Comparison of ENCODE assay signal across 1 cellular context in the genomic region with DNA sequence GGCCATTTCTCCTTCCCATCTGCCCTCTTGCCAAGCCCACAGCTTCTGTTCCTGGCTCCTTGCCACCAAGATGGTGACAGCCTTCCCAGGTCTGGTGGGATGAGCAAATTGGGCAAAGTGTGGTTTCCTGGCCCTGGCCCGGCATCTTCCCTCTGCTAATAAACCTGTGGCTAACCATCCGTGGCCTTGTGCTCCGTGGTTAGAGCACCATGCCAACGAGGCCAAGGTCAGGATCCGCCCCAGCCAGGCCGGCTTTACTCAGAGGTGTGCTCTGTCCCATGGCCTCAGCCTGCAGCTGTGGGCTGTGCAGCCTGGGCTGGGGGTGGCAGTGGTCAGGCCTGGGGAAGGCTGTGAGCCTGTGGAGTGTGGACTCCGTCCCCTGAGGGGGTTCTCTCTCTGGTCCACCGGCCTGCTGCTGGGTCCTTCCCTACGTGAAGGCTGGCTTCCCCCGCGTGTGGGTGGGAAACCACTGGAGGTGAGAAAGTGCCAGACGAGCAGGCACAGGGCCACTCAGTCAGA.
TF ChIP-seq lines count a peak whose summit lies in the region.

No MANE protein-coding gene starts in this region.

TF ChIP-seq in HepG2, 621 proteins besides CTCF, POLR2A, EP300 and RAD21 (continued from another document and continues in another):
- no peak for TF ChIP-seq ZFP36L2 (CRISPR knock-in tag; IDR thresholded peaks at IDR 0.05)
- peak; percentile 24; the same call in 1 of the 2 replicates for TF ChIP-seq NR2F2 (IDR thresholded peaks at IDR 0.05; ENCODE audit: borderline replicate concordance, low read depth)
- TF ChIP-seq RNF2 (conservative IDR thresholded peaks at IDR 0.05; ENCODE audit: low read depth): no peak; the same call in 1 of the 2 replicates
- no peak for TF ChIP-seq SP1 (IDR thresholded peaks at IDR 0.05)
- no peak for TF ChIP-seq SP1 (CRISPR knock-in tag; IDR thresholded peaks at IDR 0.05)
- TF ChIP-seq ZNF317 (CRISPR knock-in tag; IDR thresholded peaks at IDR 0.05): no peak
- peak; percentile 55; the same call in 1 of the 2 replicates for TF ChIP-seq ESRRA (CRISPR knock-in tag; IDR thresholded peaks at IDR 0.05; ENCODE audit: low read depth)
- no peak for TF ChIP-seq ZNF431 (CRISPR knock-in tag; IDR thresholded peaks at IDR 0.05; ENCODE audit: borderline replicate concordance, low read depth)
- TF ChIP-seq TSC22D2 (CRISPR knock-in tag; IDR thresholded peaks at IDR 0.05; ENCODE audit: borderline replicate concordance): no peak
- peak; percentile 72 for TF ChIP-seq ZFY (CRISPR knock-in tag; IDR thresholded peaks at IDR 0.05)
- no peak; the same call in 1 of the 2 replicates for TF ChIP-seq NCOA2 (CRISPR knock-in tag; IDR thresholded peaks at IDR 0.05)
- TF ChIP-seq GATAD1 (CRISPR knock-in tag; IDR thresholded peaks at IDR 0.05): no peak
- TF ChIP-seq ZNF496 (CRISPR knock-in tag; IDR thresholded peaks at IDR 0.05; ENCODE audit: insufficient replicate concordance): no peak
- 0 out of 2 replicates have a peak, but pooled peaks have one; percentile 43 for TF ChIP-seq FOXA3 (CRISPR knock-in tag; IDR thresholded peaks at IDR 0.05)
- TF ChIP-seq ZNF713 (CRISPR knock-in tag; IDR thresholded peaks at IDR 0.05): no peak
- TF ChIP-seq MIER3 (CRISPR knock-in tag; IDR thresholded peaks at IDR 0.05; ENCODE audit: borderline replicate concordance): peak; percentile 65; the same call in 1 of the 2 replicates
- TF ChIP-seq, protein P1, sequence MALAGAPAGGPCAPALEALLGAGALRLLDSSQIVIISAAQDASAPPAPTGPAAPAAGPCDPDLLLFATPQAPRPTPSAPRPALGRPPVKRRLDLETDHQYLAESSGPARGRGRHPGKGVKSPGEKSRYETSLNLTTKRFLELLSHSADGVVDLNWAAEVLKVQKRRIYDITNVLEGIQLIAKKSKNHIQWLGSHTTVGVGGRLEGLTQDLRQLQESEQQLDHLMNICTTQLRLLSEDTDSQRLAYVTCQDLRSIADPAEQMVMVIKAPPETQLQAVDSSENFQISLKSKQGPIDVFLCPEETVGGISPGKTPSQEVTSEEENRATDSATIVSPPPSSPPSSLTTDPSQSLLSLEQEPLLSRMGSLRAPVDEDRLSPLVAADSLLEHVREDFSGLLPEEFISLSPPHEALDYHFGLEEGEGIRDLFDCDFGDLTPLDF (CRISPR knock-in tag; IDR thresholded peaks at IDR 0.05): no peak
- no peak; the same call in 1 of the 2 replicates for TF ChIP-seq ETV5 (CRISPR knock-in tag; IDR thresholded peaks at IDR 0.05; ENCODE audit: borderline replicate concordance)
- no peak for TF ChIP-seq XBP1 (CRISPR knock-in tag; IDR thresholded peaks at IDR 0.05)
- TF ChIP-seq ZNF841 (CRISPR knock-in tag; IDR thresholded peaks at IDR 0.05; ENCODE audit: borderline replicate concordance): no peak
- no peak for TF ChIP-seq MYNN (CRISPR knock-in tag; IDR thresholded peaks at IDR 0.05; ENCODE audit: low read depth)
- TF ChIP-seq ZSCAN9 (CRISPR knock-in tag; IDR thresholded peaks at IDR 0.05; ENCODE audit: borderline replicate concordance): no peak
- TF ChIP-seq ZNF782 (CRISPR knock-in tag; IDR thresholded peaks at IDR 0.05; ENCODE audit: borderline replicate concordance): no peak
- TF ChIP-seq, protein P2, sequence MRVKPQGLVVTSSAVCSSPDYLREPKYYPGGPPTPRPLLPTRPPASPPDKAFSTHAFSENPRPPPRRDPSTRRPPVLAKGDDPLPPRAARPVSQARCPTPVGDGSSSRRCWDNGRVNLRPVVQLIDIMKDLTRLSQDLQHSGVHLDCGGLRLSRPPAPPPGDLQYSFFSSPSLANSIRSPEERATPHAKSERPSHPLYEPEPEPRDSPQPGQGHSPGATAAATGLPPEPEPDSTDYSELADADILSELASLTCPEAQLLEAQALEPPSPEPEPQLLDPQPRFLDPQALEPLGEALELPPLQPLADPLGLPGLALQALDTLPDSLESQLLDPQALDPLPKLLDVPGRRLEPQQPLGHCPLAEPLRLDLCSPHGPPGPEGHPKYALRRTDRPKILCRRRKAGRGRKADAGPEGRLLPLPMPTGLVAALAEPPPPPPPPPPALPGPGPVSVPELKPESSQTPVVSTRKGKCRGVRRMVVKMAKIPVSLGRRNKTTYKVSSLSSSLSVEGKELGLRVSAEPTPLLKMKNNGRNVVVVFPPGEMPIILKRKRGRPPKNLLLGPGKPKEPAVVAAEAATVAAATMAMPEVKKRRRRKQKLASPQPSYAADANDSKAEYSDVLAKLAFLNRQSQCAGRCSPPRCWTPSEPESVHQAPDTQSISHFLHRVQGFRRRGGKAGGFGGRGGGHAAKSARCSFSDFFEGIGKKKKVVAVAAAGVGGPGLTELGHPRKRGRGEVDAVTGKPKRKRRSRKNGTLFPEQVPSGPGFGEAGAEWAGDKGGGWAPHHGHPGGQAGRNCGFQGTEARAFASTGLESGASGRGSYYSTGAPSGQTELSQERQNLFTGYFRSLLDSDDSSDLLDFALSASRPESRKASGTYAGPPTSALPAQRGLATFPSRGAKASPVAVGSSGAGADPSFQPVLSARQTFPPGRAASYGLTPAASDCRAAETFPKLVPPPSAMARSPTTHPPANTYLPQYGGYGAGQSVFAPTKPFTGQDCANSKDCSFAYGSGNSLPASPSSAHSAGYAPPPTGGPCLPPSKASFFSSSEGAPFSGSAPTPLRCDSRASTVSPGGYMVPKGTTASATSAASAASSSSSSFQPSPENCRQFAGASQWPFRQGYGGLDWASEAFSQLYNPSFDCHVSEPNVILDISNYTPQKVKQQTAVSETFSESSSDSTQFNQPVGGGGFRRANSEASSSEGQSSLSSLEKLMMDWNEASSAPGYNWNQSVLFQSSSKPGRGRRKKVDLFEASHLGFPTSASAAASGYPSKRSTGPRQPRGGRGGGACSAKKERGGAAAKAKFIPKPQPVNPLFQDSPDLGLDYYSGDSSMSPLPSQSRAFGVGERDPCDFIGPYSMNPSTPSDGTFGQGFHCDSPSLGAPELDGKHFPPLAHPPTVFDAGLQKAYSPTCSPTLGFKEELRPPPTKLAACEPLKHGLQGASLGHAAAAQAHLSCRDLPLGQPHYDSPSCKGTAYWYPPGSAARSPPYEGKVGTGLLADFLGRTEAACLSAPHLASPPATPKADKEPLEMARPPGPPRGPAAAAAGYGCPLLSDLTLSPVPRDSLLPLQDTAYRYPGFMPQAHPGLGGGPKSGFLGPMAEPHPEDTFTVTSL (CRISPR knock-in tag; IDR thresholded peaks at IDR 0.05; ENCODE audit: borderline replicate concordance): 0 out of 2 replicates have a peak, but pooled peaks have one; percentile 28
- no peak; the same call in 1 of the 2 replicates for TF ChIP-seq ZNF256 (CRISPR knock-in tag; conservative IDR thresholded peaks at IDR 0.05)
- no peak for TF ChIP-seq ZNF547 (CRISPR knock-in tag; IDR thresholded peaks at IDR 0.05)
- TF ChIP-seq, protein P3, sequence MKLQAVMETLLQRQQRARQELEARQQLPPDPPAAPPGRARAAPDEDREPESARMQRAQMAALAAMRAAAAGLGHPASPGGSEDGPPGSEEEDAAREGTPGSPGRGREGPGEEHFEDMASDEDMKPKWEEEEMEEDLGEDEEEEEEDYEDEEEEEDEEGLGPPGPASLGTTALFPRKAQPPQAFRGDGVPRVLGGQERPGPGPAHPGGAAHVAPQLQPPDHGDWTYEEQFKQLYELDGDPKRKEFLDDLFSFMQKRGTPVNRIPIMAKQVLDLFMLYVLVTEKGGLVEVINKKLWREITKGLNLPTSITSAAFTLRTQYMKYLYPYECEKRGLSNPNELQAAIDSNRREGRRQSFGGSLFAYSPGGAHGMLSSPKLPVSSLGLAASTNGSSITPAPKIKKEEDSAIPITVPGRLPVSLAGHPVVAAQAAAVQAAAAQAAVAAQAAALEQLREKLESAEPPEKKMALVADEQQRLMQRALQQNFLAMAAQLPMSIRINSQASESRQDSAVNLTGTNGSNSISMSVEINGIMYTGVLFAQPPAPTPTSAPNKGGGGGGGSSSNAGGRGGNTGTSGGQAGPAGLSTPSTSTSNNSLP (IDR thresholded peaks at IDR 0.05; ENCODE audit: low read depth, low read length): no peak
- peak; percentile 87; the same call in 1 of the 2 replicates for TF ChIP-seq ZNF614 (CRISPR knock-in tag; IDR thresholded peaks at IDR 0.05; ENCODE audit: borderline replicate concordance)
- TF ChIP-seq ZNF768 (CRISPR knock-in tag; IDR thresholded peaks at IDR 0.05): peak; percentile 62; the same call in 1 of the 2 replicates
- no peak for TF ChIP-seq ZNF709 (CRISPR knock-in tag; IDR thresholded peaks at IDR 0.05)
- no peak for TF ChIP-seq ZNF44 (CRISPR knock-in tag; IDR thresholded peaks at IDR 0.05)
- TF ChIP-seq ASH2L (IDR thresholded peaks at IDR 0.05; ENCODE audit: insufficient read length, low read depth, low read length): no peak
- peak; percentile 22; the same call in 1 of the 2 replicates for TF ChIP-seq ELF3 (CRISPR knock-in tag; IDR thresholded peaks at IDR 0.05)
- TF ChIP-seq, protein P4, sequence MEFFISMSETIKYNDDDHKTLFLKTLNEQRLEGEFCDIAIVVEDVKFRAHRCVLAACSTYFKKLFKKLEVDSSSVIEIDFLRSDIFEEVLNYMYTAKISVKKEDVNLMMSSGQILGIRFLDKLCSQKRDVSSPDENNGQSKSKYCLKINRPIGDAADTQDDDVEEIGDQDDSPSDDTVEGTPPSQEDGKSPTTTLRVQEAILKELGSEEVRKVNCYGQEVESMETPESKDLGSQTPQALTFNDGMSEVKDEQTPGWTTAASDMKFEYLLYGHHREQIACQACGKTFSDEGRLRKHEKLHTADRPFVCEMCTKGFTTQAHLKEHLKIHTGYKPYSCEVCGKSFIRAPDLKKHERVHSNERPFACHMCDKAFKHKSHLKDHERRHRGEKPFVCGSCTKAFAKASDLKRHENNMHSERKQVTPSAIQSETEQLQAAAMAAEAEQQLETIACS (CRISPR knock-in tag; IDR thresholded peaks at IDR 0.05): no peak
- TF ChIP-seq MTA3 (CRISPR knock-in tag; IDR thresholded peaks at IDR 0.05): no peak
- TF ChIP-seq, protein P5, sequence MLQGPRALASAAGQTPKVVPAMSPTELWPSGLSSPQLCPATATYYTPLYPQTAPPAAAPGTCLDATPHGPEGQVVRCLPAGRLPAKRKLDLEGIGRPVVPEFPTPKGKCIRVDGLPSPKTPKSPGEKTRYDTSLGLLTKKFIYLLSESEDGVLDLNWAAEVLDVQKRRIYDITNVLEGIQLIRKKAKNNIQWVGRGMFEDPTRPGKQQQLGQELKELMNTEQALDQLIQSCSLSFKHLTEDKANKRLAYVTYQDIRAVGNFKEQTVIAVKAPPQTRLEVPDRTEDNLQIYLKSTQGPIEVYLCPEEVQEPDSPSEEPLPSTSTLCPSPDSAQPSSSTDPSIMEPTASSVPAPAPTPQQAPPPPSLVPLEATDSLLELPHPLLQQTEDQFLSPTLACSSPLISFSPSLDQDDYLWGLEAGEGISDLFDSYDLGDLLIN (CRISPR knock-in tag; IDR thresholded peaks at IDR 0.05; ENCODE audit: borderline replicate concordance): no peak
- TF ChIP-seq ZBTB20 (CRISPR knock-in tag; IDR thresholded peaks at IDR 0.05; ENCODE audit: borderline replicate concordance, low read depth): peak; percentile 15; the same call in 1 of the 2 replicates
- TF ChIP-seq KMT2A (CRISPR knock-in tag; IDR thresholded peaks at IDR 0.05): no peak
- no peak for TF ChIP-seq ZNF569 (CRISPR knock-in tag; IDR thresholded peaks at IDR 0.05; ENCODE audit: borderline replicate concordance)
- TF ChIP-seq, protein P6, sequence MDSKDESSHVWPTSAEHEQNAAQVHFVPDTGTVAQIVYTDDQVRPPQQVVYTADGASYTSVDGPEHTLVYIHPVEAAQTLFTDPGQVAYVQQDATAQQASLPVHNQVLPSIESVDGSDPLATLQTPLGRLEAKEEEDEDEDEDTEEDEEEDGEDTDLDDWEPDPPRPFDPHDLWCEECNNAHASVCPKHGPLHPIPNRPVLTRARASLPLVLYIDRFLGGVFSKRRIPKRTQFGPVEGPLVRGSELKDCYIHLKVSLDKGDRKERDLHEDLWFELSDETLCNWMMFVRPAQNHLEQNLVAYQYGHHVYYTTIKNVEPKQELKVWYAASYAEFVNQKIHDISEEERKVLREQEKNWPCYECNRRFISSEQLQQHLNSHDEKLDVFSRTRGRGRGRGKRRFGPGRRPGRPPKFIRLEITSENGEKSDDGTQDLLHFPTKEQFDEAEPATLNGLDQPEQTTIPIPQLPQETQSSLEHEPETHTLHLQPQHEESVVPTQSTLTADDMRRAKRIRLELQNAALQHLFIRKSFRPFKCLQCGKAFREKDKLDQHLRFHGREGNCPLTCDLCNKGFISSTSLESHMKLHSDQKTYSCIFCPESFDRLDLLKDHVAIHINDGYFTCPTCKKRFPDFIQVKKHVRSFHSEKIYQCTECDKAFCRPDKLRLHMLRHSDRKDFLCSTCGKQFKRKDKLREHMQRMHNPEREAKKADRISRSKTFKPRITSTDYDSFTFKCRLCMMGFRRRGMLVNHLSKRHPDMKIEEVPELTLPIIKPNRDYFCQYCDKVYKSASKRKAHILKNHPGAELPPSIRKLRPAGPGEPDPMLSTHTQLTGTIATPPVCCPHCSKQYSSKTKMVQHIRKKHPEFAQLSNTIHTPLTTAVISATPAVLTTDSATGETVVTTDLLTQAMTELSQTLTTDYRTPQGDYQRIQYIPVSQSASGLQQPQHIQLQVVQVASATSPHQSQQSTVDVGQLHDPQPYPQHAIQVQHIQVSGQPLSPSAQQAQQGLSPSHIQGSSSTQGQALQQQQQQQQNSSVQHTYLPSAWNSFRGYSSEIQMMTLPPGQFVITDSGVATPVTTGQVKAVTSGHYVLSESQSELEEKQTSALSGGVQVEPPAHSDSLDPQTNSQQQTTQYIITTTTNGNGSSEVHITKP (CRISPR knock-in tag; IDR thresholded peaks at IDR 0.05; ENCODE audit: low read depth): no peak
- TF ChIP-seq ZSCAN31 (CRISPR knock-in tag; IDR thresholded peaks at IDR 0.05; ENCODE audit: low read depth): no peak
- TF ChIP-seq, protein P7, sequence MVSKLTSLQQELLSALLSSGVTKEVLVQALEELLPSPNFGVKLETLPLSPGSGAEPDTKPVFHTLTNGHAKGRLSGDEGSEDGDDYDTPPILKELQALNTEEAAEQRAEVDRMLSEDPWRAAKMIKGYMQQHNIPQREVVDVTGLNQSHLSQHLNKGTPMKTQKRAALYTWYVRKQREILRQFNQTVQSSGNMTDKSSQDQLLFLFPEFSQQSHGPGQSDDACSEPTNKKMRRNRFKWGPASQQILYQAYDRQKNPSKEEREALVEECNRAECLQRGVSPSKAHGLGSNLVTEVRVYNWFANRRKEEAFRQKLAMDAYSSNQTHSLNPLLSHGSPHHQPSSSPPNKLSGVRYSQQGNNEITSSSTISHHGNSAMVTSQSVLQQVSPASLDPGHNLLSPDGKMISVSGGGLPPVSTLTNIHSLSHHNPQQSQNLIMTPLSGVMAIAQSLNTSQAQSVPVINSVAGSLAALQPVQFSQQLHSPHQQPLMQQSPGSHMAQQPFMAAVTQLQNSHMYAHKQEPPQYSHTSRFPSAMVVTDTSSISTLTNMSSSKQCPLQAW (CRISPR knock-in tag; IDR thresholded peaks at IDR 0.05): peak; percentile 78; the same call in 1 of the 2 replicates
- TF ChIP-seq ZNF615 (CRISPR knock-in tag; IDR thresholded peaks at IDR 0.05; ENCODE audit: borderline replicate concordance): no peak
